ENCODE assay signal across 1 cellular context in the genomic region with DNA sequence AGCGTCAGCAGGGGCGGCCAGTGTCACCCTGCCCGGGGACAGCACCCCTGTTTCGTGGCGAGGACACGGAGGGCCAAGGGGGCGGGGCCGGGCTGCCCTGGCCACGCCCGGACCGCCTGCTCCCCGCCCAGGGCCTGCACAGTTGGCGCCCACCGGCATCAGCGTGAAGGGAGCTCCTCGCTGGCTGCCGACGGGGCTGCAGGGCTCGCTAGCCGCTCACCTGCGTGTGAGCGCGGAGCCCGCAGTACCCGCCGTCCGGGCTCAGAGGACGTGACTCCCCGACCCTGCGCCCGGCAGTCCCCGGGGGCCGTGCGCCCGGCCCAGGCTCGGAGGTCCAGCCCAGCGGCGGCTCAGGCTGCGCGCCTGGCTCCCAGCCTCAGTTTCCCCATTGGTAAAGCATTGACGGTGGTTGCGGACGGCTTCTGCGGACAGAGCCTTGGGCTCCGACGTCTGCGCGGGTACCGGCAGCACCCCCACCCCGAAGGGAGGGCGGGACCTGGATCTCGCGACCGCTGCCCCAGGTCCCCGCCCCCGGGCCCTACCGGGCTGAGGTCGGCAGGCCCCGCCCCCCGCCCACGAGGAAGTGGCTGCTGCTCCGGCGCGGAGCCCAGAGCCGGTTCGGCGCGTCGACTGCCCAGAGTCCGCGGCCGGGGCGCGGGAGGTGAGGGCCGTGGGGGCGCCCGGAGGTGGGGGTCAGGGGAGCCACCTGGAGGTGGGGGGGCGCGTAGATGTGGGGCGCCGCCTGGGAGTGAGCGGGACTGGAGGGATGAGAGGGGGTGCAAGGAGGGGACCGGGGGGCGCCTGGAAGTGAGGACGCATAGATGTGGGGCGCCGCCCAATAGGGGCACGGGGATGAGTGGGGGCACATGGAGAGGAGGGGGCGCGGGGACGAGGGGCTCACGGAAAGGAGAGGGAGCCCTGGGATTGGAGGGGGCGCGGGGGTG.
TF ChIP-seq lines count a peak whose summit lies in the region.

A gene (plus strand): TSS at position 610 of the 944 bp plus-strand sequence. CDS start 10,985 bp downstream, outside the sequence.

TF ChIP-seq in HepG2, 621 proteins besides CTCF, POLR2A, EP300 and RAD21 (continued from another document and continues in another):
- TF ChIP-seq, protein P1, sequence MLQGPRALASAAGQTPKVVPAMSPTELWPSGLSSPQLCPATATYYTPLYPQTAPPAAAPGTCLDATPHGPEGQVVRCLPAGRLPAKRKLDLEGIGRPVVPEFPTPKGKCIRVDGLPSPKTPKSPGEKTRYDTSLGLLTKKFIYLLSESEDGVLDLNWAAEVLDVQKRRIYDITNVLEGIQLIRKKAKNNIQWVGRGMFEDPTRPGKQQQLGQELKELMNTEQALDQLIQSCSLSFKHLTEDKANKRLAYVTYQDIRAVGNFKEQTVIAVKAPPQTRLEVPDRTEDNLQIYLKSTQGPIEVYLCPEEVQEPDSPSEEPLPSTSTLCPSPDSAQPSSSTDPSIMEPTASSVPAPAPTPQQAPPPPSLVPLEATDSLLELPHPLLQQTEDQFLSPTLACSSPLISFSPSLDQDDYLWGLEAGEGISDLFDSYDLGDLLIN (CRISPR knock-in tag; IDR thresholded peaks at IDR 0.05; ENCODE audit: borderline replicate concordance), result no peak
- TF ChIP-seq SIN3B (IDR thresholded peaks at IDR 0.05; ENCODE audit: low read length) (no peak), ZNF678 (CRISPR knock-in tag; IDR thresholded peaks at IDR 0.05) (no peak), ZNF841 (CRISPR knock-in tag; IDR thresholded peaks at IDR 0.05; ENCODE audit: borderline replicate concordance) (no peak), ZNF530 (CRISPR knock-in tag; IDR thresholded peaks at IDR 0.05; ENCODE audit: low read depth) (no peak), PPARG (CRISPR knock-in tag; conservative IDR thresholded peaks at IDR 0.05) (no peak), SIX4 (CRISPR knock-in tag; IDR thresholded peaks at IDR 0.05) (no peak), ETV6 (CRISPR knock-in tag; conservative IDR thresholded peaks at IDR 0.05) (no peak), ETV5 (CRISPR knock-in tag; IDR thresholded peaks at IDR 0.05; ENCODE audit: borderline replicate concordance) (no peak; the same call in 1 of the 2 replicates), ZNF616 (CRISPR knock-in tag; IDR thresholded peaks at IDR 0.05; ENCODE audit: low read depth) (no peak), TAF15 (IDR thresholded peaks at IDR 0.05; ENCODE audit: low read depth, low read length, poor library complexity, severe bottlenecking) (no peak), ZNF160 (CRISPR knock-in tag; IDR thresholded peaks at IDR 0.05) (no peak), SP5 (CRISPR knock-in tag; IDR thresholded peaks at IDR 0.05; ENCODE audit: borderline replicate concordance, low read depth) (peak; percentile 31), ZSCAN22 (CRISPR knock-in tag; IDR thresholded peaks at IDR 0.05) (no peak), TAF1 (CRISPR knock-in tag; IDR thresholded peaks at IDR 0.05) (peak; percentile 40; the same call in 1 of the 2 replicates), ZNF878 (CRISPR knock-in tag; IDR thresholded peaks at IDR 0.05) (no peak), SUZ12 (IDR thresholded peaks at IDR 0.05; ENCODE audit: low read depth, low read length) (no peak), ASH2L (IDR thresholded peaks at IDR 0.05; ENCODE audit: insufficient read length, low read depth, low read length) (peak; percentile 69), MBD4 (IDR thresholded peaks at IDR 0.05; ENCODE audit: borderline replicate concordance, low read length) (no peak), ZNF746 (CRISPR knock-in tag; IDR thresholded peaks at IDR 0.05) (no peak), ZSCAN21 (CRISPR knock-in tag; IDR thresholded peaks at IDR 0.05; ENCODE audit: borderline replicate concordance) (peak; percentile 36; the same call in 1 of the 2 replicates), RARA (CRISPR knock-in tag; IDR thresholded peaks at IDR 0.05) (0 out of 2 replicates have a peak, but pooled peaks have one; percentile 3), ZNF766 (CRISPR knock-in tag; IDR thresholded peaks at IDR 0.05; ENCODE audit: borderline replicate concordance) (no peak), KDM2A (CRISPR knock-in tag; IDR thresholded peaks at IDR 0.05; ENCODE audit: borderline replicate concordance, low read depth) (0 out of 2 replicates have a peak, but pooled peaks have one; percentile 13), SP140L (CRISPR knock-in tag; IDR thresholded peaks at IDR 0.05; ENCODE audit: borderline replicate concordance) (no peak), NR2F6 (IDR thresholded peaks at IDR 0.05) (no peak), NR2F6 (CRISPR knock-in tag; IDR thresholded peaks at IDR 0.05) (no peak), KLF15 (CRISPR knock-in tag; IDR thresholded peaks at IDR 0.05; ENCODE audit: borderline replicate concordance) (no peak), CCDC6 (CRISPR knock-in tag; IDR thresholded peaks at IDR 0.05) (no peak; the same call in 1 of the 2 replicates), IRX3 (CRISPR knock-in tag; IDR thresholded peaks at IDR 0.05; ENCODE audit: borderline replicate concordance, low read depth) (no peak), JARID2 (CRISPR knock-in tag; IDR thresholded peaks at IDR 0.05; ENCODE audit: insufficient replicate concordance) (no peak), ZFP36L2 (CRISPR knock-in tag; IDR thresholded peaks at IDR 0.05) (no peak), ZEB1 (IDR thresholded peaks at IDR 0.05; ENCODE audit: insufficient replicate concordance, low read depth) (no peak), ZNF143 (CRISPR knock-in tag; IDR thresholded peaks at IDR 0.05) (no peak)
- TF ChIP-seq, protein P2, sequence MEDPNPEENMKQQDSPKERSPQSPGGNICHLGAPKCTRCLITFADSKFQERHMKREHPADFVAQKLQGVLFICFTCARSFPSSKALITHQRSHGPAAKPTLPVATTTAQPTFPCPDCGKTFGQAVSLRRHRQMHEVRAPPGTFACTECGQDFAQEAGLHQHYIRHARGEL (CRISPR knock-in tag; IDR thresholded peaks at IDR 0.05), result no peak
- TF ChIP-seq, protein P3, sequence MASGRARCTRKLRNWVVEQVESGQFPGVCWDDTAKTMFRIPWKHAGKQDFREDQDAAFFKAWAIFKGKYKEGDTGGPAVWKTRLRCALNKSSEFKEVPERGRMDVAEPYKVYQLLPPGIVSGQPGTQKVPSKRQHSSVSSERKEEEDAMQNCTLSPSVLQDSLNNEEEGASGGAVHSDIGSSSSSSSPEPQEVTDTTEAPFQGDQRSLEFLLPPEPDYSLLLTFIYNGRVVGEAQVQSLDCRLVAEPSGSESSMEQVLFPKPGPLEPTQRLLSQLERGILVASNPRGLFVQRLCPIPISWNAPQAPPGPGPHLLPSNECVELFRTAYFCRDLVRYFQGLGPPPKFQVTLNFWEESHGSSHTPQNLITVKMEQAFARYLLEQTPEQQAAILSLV (CRISPR knock-in tag; IDR thresholded peaks at IDR 0.05; ENCODE audit: borderline replicate concordance), result 0 out of 2 replicates have a peak, but pooled peaks have one; percentile 46
- TF ChIP-seq, protein P4, sequence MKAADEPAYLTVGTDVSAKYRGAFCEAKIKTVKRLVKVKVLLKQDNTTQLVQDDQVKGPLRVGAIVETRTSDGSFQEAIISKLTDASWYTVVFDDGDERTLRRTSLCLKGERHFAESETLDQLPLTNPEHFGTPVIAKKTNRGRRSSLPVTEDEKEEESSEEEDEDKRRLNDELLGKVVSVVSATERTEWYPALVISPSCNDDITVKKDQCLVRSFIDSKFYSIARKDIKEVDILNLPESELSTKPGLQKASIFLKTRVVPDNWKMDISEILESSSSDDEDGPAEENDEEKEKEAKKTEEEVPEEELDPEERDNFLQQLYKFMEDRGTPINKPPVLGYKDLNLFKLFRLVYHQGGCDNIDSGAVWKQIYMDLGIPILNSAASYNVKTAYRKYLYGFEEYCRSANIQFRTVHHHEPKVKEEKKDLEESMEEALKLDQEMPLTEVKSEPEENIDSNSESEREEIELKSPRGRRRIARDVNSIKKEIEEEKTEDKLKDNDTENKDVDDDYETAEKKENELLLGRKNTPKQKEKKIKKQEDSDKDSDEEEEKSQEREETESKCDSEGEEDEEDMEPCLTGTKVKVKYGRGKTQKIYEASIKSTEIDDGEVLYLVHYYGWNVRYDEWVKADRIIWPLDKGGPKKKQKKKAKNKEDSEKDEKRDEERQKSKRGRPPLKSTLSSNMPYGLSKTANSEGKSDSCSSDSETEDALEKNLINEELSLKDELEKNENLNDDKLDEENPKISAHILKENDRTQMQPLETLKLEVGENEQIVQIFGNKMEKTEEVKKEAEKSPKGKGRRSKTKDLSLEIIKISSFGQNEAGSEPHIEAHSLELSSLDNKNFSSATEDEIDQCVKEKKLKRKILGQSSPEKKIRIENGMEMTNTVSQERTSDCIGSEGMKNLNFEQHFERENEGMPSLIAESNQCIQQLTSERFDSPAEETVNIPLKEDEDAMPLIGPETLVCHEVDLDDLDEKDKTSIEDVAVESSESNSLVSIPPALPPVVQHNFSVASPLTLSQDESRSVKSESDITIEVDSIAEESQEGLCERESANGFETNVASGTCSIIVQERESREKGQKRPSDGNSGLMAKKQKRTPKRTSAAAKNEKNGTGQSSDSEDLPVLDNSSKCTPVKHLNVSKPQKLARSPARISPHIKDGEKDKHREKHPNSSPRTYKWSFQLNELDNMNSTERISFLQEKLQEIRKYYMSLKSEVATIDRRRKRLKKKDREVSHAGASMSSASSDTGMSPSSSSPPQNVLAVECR (CRISPR knock-in tag; IDR thresholded peaks at IDR 0.05; ENCODE audit: borderline replicate concordance), result peak; percentile 65; the same call in 1 of the 2 replicates
- TF ChIP-seq, protein P5, sequence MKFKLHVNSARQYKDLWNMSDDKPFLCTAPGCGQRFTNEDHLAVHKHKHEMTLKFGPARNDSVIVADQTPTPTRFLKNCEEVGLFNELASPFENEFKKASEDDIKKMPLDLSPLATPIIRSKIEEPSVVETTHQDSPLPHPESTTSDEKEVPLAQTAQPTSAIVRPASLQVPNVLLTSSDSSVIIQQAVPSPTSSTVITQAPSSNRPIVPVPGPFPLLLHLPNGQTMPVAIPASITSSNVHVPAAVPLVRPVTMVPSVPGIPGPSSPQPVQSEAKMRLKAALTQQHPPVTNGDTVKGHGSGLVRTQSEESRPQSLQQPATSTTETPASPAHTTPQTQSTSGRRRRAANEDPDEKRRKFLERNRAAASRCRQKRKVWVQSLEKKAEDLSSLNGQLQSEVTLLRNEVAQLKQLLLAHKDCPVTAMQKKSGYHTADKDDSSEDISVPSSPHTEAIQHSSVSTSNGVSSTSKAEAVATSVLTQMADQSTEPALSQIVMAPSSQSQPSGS (CRISPR knock-in tag; IDR thresholded peaks at IDR 0.05), result no peak; the same call in 1 of the 2 replicates
- TF ChIP-seq, protein P6, sequence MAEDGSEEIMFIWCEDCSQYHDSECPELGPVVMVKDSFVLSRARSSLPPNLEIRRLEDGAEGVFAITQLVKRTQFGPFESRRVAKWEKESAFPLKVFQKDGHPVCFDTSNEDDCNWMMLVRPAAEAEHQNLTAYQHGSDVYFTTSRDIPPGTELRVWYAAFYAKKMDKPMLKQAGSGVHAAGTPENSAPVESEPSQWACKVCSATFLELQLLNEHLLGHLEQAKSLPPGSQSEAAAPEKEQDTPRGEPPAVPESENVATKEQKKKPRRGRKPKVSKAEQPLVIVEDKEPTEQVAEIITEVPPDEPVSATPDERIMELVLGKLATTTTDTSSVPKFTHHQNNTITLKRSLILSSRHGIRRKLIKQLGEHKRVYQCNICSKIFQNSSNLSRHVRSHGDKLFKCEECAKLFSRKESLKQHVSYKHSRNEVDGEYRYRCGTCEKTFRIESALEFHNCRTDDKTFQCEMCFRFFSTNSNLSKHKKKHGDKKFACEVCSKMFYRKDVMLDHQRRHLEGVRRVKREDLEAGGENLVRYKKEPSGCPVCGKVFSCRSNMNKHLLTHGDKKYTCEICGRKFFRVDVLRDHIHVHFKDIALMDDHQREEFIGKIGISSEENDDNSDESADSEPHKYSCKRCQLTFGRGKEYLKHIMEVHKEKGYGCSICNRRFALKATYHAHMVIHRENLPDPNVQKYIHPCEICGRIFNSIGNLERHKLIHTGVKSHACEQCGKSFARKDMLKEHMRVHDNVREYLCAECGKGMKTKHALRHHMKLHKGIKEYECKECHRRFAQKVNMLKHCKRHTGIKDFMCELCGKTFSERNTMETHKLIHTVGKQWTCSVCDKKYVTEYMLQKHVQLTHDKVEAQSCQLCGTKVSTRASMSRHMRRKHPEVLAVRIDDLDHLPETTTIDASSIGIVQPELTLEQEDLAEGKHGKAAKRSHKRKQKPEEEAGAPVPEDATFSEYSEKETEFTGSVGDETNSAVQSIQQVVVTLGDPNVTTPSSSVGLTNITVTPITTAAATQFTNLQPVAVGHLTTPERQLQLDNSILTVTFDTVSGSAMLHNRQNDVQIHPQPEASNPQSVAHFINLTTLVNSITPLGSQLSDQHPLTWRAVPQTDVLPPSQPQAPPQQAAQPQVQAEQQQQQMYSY (CRISPR knock-in tag; IDR thresholded peaks at IDR 0.05), result no peak
- TF ChIP-seq, protein P7, sequence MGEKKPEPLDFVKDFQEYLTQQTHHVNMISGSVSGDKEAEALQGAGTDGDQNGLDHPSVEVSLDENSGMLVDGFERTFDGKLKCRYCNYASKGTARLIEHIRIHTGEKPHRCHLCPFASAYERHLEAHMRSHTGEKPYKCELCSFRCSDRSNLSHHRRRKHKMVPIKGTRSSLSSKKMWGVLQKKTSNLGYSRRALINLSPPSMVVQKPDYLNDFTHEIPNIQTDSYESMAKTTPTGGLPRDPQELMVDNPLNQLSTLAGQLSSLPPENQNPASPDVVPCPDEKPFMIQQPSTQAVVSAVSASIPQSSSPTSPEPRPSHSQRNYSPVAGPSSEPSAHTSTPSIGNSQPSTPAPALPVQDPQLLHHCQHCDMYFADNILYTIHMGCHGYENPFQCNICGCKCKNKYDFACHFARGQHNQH (CRISPR knock-in tag; IDR thresholded peaks at IDR 0.05), result no peak; the same call in 1 of the 2 replicates
- TF ChIP-seq, protein P8, sequence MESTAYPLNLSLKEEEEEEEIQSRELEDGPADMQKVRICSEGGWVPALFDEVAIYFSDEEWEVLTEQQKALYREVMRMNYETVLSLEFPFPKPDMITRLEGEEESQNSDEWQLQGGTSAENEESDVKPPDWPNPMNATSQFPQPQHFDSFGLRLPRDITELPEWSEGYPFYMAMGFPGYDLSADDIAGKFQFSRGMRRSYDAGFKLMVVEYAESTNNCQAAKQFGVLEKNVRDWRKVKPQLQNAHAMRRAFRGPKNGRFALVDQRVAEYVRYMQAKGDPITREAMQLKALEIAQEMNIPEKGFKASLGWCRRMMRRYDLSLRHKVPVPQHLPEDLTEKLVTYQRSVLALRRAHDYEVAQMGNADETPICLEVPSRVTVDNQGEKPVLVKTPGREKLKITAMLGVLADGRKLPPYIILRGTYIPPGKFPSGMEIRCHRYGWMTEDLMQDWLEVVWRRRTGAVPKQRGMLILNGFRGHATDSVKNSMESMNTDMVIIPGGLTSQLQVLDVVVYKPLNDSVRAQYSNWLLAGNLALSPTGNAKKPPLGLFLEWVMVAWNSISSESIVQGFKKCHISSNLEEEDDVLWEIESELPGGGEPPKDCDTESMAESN (CRISPR knock-in tag; conservative IDR thresholded peaks at IDR 0.05), result peak; percentile 66; the same call in 1 of the 2 replicates
- TF ChIP-seq, protein P9, sequence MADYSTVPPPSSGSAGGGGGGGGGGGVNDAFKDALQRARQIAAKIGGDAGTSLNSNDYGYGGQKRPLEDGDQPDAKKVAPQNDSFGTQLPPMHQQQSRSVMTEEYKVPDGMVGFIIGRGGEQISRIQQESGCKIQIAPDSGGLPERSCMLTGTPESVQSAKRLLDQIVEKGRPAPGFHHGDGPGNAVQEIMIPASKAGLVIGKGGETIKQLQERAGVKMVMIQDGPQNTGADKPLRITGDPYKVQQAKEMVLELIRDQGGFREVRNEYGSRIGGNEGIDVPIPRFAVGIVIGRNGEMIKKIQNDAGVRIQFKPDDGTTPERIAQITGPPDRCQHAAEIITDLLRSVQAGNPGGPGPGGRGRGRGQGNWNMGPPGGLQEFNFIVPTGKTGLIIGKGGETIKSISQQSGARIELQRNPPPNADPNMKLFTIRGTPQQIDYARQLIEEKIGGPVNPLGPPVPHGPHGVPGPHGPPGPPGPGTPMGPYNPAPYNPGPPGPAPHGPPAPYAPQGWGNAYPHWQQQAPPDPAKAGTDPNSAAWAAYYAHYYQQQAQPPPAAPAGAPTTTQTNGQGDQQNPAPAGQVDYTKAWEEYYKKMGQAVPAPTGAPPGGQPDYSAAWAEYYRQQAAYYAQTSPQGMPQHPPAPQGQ (CRISPR knock-in tag; IDR thresholded peaks at IDR 0.05; ENCODE audit: borderline replicate concordance), result no peak
